18 cellular contexts compared by ENCODE assay signal in genomic region chr10:127349737-127350136, GRCh38.
DNase-seq lines count a peak whose midpoint lies in the region; TF ChIP-seq lines count a peak whose summit lies in the region.
"Had no signal": no experiment of that assay in that cellular context is flagged by ENCODE, and none has a peak within 500 bp of the region (broad histone marks: within the 10 kb centered on the region; RNA-seq: fewer than 3 reads in every experiment).

No MANE protein-coding gene starts in this region.

- H3K4me3 ChIP-seq in AG04449 (ENCODE audit: low read depth, low read length): no peak overlapping the region
- no peak overlapping the region for H3K4me3 ChIP-seq in astrocyte of the spinal cord (ENCODE audit: low read depth, low read length)
- H3K4me3 ChIP-seq: A549, GM23338 had no signal

- POLR2A ChIA-PET in AG04449 (lab: Yijun Ruan, JAX): no interaction called here

- peak; percentile 23 for DNase-seq in AG04449 (ENCODE audit: low read depth, low spot score)
- peak; percentile 28 for DNase-seq in HK-2 (ENCODE audit: unreplicated experiment)
- peak; percentile 32 for DNase-seq in astrocyte of the spinal cord (ENCODE audit: low read depth, low spot score)
- peak; percentile 38 for DNase-seq in kidney tubule cell (ENCODE audit: low spot score)
- DNase-seq in stimulated activated CD4-positive, alpha-beta T cell treated with anti-CD3 and anti-CD28 coated beads, Interleukin-12 subunit alpha, Interleukin-12 subunit beta, amount 100 ng/mL, for 4 hours: no peak
- no peak for DNase-seq in GM13976 (ENCODE audit: low spot score)
- no peak for DNase-seq in LoVo (ENCODE audit: low spot score)
- no peak for DNase-seq in activated gamma-delta T cell (lab: John Stamatoyannopoulos, UW)
- DNase-seq: AML-193; CD4-positive, CD25-positive, alpha-beta regulatory T cell; DMS79 treated with DMSO at 0.1 percent for 48 hours; GF-D8; NCI-H146; NCI-H2107; NCI-H226; NCI-H69 had no signal

- CTCF ChIA-PET in AG04449 (lab: Yijun Ruan, JAX): interaction anchor here (1.2 kb wide), 1 partner anchor 14 kb away, joined by 3 read pairs; no protein-coding TSS in a partner anchor

- in situ Hi-C loops in astrocyte of the spinal cord (cut with HindIII; ENCODE audit: low sequenced_read_pairs) (no loop called here), GM13976 (cut with MboI; ENCODE audit: low sequenced_read_pairs, unreplicated experiment) (no loop called here)

- TF ChIP-seq CTCF in AG04449 (IDR thresholded peaks at IDR 0.05; ENCODE audit: insufficient read depth, low read length, missing control alignments) (no peak), astrocyte of the spinal cord (IDR thresholded peaks at IDR 0.05; ENCODE audit: low read depth, low read length) (no peak), GM13976 (IDR thresholded peaks at IDR 0.05; ENCODE audit: borderline replicate concordance, control extremely low read depth, extremely low read depth, insufficient read depth, missing control alignments) (no peak)

Comparison
In these comparisons a context has a peak if more than half of its experiments do, and no peak if none do; other contexts are left out.
1. DNase-seq: peak in AG04449 (single experiment), HK-2 (single experiment), astrocyte of the spinal cord (single experiment) and kidney tubule cell (single experiment); none in stimulated activated CD4-positive, alpha-beta T cell treated with anti-CD3 and anti-CD28 coated beads, Interleukin-12 subunit alpha, Interleukin-12 subunit beta, amount 100 ng/mL, for 4 hours (single experiment), GM13976 (single experiment), LoVo (single experiment) and activated gamma-delta T cell (single experiment).